Comparison of ENCODE assay signal across 8 cellular contexts in genomic region chr2:88199912-88200682, GRCh38. TPM values are rescaled to one million over a fixed set of nuclear protein-coding genes. Genes with fewer than 3 reads are reported as not detected.
DNase-seq lines count a peak whose midpoint lies in the region; ATAC-seq and TF ChIP-seq lines count a peak whose summit lies in the region.

No MANE protein-coding gene starts in this region.

- H3K27ac Mint-ChIP-seq in brain = peak overlapping the region in 1 of 5 experiments; percentile 43
- peak overlapping the region in 1 of 10 donors; percentile 40 for H3K27ac Mint-ChIP-seq in naive thymus-derived CD8-positive, alpha-beta T cell

- TF ChIP-seq POLR2A in NB4 (IDR thresholded peaks at IDR 0.05; ENCODE audit: extremely low read depth, insufficient read length) = no peak

- H3K4me3 ChIP-seq in NB4 (ENCODE audit: low read depth, low read length) (no peak overlapping the region), brain microvascular endothelial cell (ENCODE audit: low read depth, low read length) (no peak overlapping the region)

- H3K36me3 Mint-ChIP-seq in brain = no peaks in the 10 kb centered on the region
- H3K36me3 Mint-ChIP-seq in naive thymus-derived CD8-positive, alpha-beta T cell = peaks cover 3 to 15% (median 6%) of the 10 kb centered on the region in 3 donors

- peaks cover 1% of the 10 kb centered on the region for H3K27me3 ChIP-seq in brain microvascular endothelial cell (replicated peaks)

- no peaks in the 10 kb centered on the region for H3K36me3 ChIP-seq in brain microvascular endothelial cell (replicated peaks)

- TF ChIP-seq CTCF in NB4 (IDR thresholded peaks at IDR 0.05; ENCODE audit: low read depth, low read length) (no peak), brain (conservative IDR thresholded peaks at IDR 0.05) (no peak), brain microvascular endothelial cell (IDR thresholded peaks at IDR 0.05; ENCODE audit: low read depth, low read length, missing control alignments) (no peak)

- in situ Hi-C loops in brain microvascular endothelial cell (cut with HindIII; ENCODE audit: low pct_ligation_motif_present, low sequenced_read_pairs) = no loop called here

- H3K9me3 Mint-ChIP-seq in brain = peaks cover 2 to 8% (median 6%) of the 10 kb centered on the region in 5 experiments
- peaks cover 0 to 10% (median 2%) of the 10 kb centered on the region in 9 donors for H3K9me3 Mint-ChIP-seq in naive thymus-derived CD8-positive, alpha-beta T cell

- H3K27me3 Mint-ChIP-seq in brain = peaks cover 48% of the 10 kb centered on the region
- peaks cover 46 to 90% (median 54%) of the 10 kb centered on the region in 5 donors for H3K27me3 Mint-ChIP-seq in naive thymus-derived CD8-positive, alpha-beta T cell

- POLR2A ChIA-PET in naive thymus-derived CD8-positive, alpha-beta T cell (lab: Charles Lee) = interaction anchor here (0.6 to 0.7 kb wide), 2 partner anchors 29 to 30 kb away, joined by 3 to 5 read pairs; partner anchors contain the start of gene THNSL2

- H3K4me3 Mint-ChIP-seq in brain = peak overlapping the region; percentile 42 to 75 (median 73)
- H3K4me3 Mint-ChIP-seq in naive thymus-derived CD8-positive, alpha-beta T cell = peak overlapping the region; percentile 15 to 72 (median 59)

- no peak overlapping the region for H3K27ac ChIP-seq in brain microvascular endothelial cell

- DNase-seq in Daoy (ENCODE audit: low read depth) (peak; percentile 64), NB4 (ENCODE audit: low read depth) (peak; percentile 50), brain microvascular endothelial cell (no peak), DMS79 (lab: John Stamatoyannopoulos, UW) (no peak), germinal center (ENCODE audit: low spot score) (no peak)
- DNase-seq in naive thymus-derived CD8-positive, alpha-beta T cell = peak in 3 of 10 donors; percentile 13 to 30 (median 15)

- H3K4me1 Mint-ChIP-seq in brain = peaks cover 24% of the 10 kb centered on the region
- H3K4me1 Mint-ChIP-seq in naive thymus-derived CD8-positive, alpha-beta T cell = peaks cover 14 to 26% (median 19%) of the 10 kb centered on the region in 4 donors

- peak; percentile 39 to 47 for ATAC-seq in naive thymus-derived CD8-positive, alpha-beta T cell
- no peak for ATAC-seq in GM21528 (IDR thresholded peaks at IDR 0.05; ENCODE audit: low FRiP score, unreplicated experiment)

RNA-seq across cellular contexts. Expression of gene THNSL2, which starts 30.0 kb away (rescaled TPM):
- total RNA-seq in Daoy (2014; rRNA removed; shearing (Covaris generic)) = not detected in 2 replicates
- 22.6 TPM for polyA plus RNA-seq in brain (ENCODE audit: insufficient read depth, low read depth, low replicate concordance)
- total RNA-seq in naive thymus-derived CD8-positive, alpha-beta T cell = 1 to 10 TPM; 2.3 to 3.1 TPM
- polyA plus RNA-seq in naive thymus-derived CD8-positive, alpha-beta T cell = under 1 TPM; 0.36 to 0.69 (median 0.43) TPM

Comparison
In these comparisons a context has a peak if more than half of its experiments do, and no peak if none do; other contexts are left out.
1. DNase-seq: peak in Daoy (single experiment) and NB4 (single experiment); none in brain microvascular endothelial cell (single experiment), DMS79 (single experiment) and germinal center (single experiment).